ENCODE assay signal across 8 cellular contexts in genomic region chr11:67483498-67483798, GRCh38. TPM values are rescaled to one million over a fixed set of nuclear protein-coding genes. Genes with fewer than 3 reads are reported as not detected.
DNase-seq lines count a peak whose midpoint lies in the region; ATAC-seq, FAIRE-seq and TF ChIP-seq lines count a peak whose summit lies in the region.

No MANE protein-coding gene starts in this region.

- ATAC-seq in CD4-positive, alpha-beta T cell (ENCODE audit: poor library complexity) = no peak
- no peak for ATAC-seq in pancreas
- ATAC-seq in HG03439 (IDR thresholded peaks at IDR 0.05; ENCODE audit: unreplicated experiment) = no peak

- peak overlapping the region; percentile 91 for H3K4me3 Mint-ChIP-seq in CD4-positive, alpha-beta T cell
- H3K4me3 Mint-ChIP-seq in endodermal cell = peak overlapping the region; percentile 70

- peak overlapping the region; percentile 71 for H3K4me3 ChIP-seq in OCI-LY7 (ENCODE audit: low read depth, low read length, poor library complexity, severe bottlenecking)
- H3K4me3 ChIP-seq in endodermal cell (ENCODE audit: low read length) = peak overlapping the region; percentile 85
- peak overlapping the region; percentile 20 to 62 (median 48) for H3K4me3 ChIP-seq in pancreas

- H3K4me1 ChIP-seq in OCI-LY7 (ENCODE audit: insufficient read depth, low read length, poor library complexity, severe bottlenecking) (peaks cover 44% of the 10 kb centered on the region), endodermal cell (ENCODE audit: control insufficient read depth, insufficient read depth, low read length) (no peaks in the 10 kb centered on the region), pancreas (peaks cover 5 to 11% (median 11%) of the 10 kb centered on the region in 3 donors)

- 64 to 74% methylated on average over 6 to 8 of the region's 8 CpGs for WGBS in endodermal cell (ENCODE audit: insufficient coverage in 1 of 2, insufficient read length in 1 of 2), 2 experiments
- 60 to 66% methylated on average over 8 of the region's 8 CpGs for WGBS in pancreas, 2 donors

- no peaks in the 10 kb centered on the region for H3K9me2 ChIP-seq in OCI-LY7 (ENCODE audit: insufficient read depth, low read length)

- no peak overlapping the region for H3K9ac ChIP-seq in endodermal cell (ENCODE audit: extremely low read depth, low read length, poor library complexity, severe bottlenecking)

- peaks cover 46% of the 10 kb centered on the region for H3K36me3 Mint-ChIP-seq in CD4-positive, alpha-beta T cell (ENCODE audit: low read depth)
- H3K36me3 Mint-ChIP-seq in endodermal cell (ENCODE audit: low read depth) = peaks cover 9% of the 10 kb centered on the region

- H3K4me1 Mint-ChIP-seq in CD4-positive, alpha-beta T cell (ENCODE audit: low read depth) = peaks cover 59% of the 10 kb centered on the region
- H3K4me1 Mint-ChIP-seq in endodermal cell = peaks cover 3% of the 10 kb centered on the region

- H3K27me3 Mint-ChIP-seq in CD4-positive, alpha-beta T cell = no peaks in the 10 kb centered on the region
- peaks cover 24% of the 10 kb centered on the region for H3K27me3 Mint-ChIP-seq in endodermal cell (ENCODE audit: insufficient read depth)

- no peaks in the 10 kb centered on the region for H4K20me1 ChIP-seq in OCI-LY7 (ENCODE audit: insufficient read depth, low read length)

- H3K4me2 ChIP-seq in OCI-LY7 (ENCODE audit: low read length) = peak overlapping the region; percentile 95

- H3K9me3 ChIP-seq in CD4-positive, alpha-beta T cell (ENCODE audit: control insufficient read depth, low read length) = no peaks in the 10 kb centered on the region
- H3K9me3 ChIP-seq in OCI-LY7 (ENCODE audit: low read length) (no peaks in the 10 kb centered on the region), endodermal cell (ENCODE audit: control insufficient read depth, low read length) (no peaks in the 10 kb centered on the region), pancreas (no peaks in the 10 kb centered on the region)

- intact Hi-C loops in CD4-positive, alpha-beta T cell (cut with DNase I, micrococcal nuclease) = loop anchor here (1.0 to 10.0 kb wide), 4 partner anchors 23 to 199 kb away; partner anchors contain the start of genes ANKRD13D (in 1 of the 2) and CARNS1 (in 1 of the 2)
- intact Hi-C loops in OCI-LY7 (cut with micrococcal nuclease; ENCODE audit: unreplicated experiment) (loop anchor here (5.0 kb wide), 1 partner anchor 131 kb away; the partner anchor contains the start of gene POLD4), pancreas (cut with DNase I) (no loop called here)

- no peak overlapping the region for H2AFZ ChIP-seq in OCI-LY7 (ENCODE audit: low read length)

- no peak for TF ChIP-seq CTCF in CD4-positive, alpha-beta T cell (IDR thresholded peaks at IDR 0.05)
- no peak for TF ChIP-seq CTCF in OCI-LY7 (conservative IDR thresholded peaks at IDR 0.05; ENCODE audit: low read length)
- TF ChIP-seq CTCF in endodermal cell (conservative IDR thresholded peaks at IDR 0.05) = no peak
- TF ChIP-seq CTCF in pancreas (IDR thresholded peaks at IDR 0.05) = no peak

- H3K36me3 ChIP-seq in OCI-LY7 (ENCODE audit: insufficient read depth, low read length) (peaks cover 14% of the 10 kb centered on the region), endodermal cell (ENCODE audit: control insufficient read depth, insufficient read depth, low read length) (no peaks in the 10 kb centered on the region), pancreas (no peaks in the 10 kb centered on the region)

- peaks cover 28% of the 10 kb centered on the region; the same call in 1 of the 2 replicates for H3K79me2 ChIP-seq in OCI-LY7 (ENCODE audit: insufficient read depth, low read depth, low read length)

- CTCF ChIA-PET in CD4-positive, alpha-beta T cell (lab: Charles Lee) = interaction anchor here (0.8 to 1.9 kb wide), 4 partner anchors 15 to 94 kb away, joined by 3 to 8 read pairs (median 6); partner anchors contain the start of genes PPP1CA and TMEM134
- CTCF ChIA-PET in OCI-LY7 (lab: Charles Lee; ENCODE audit: unreplicated experiment) = interaction anchor here (1.0 kb wide), 1 partner anchor 97 kb away, joined by 5 read pairs; no protein-coding TSS in a partner anchor

- peak overlapping the region; percentile 90 for H3K27ac ChIP-seq in CD4-positive, alpha-beta T cell (ENCODE audit: low read depth, low read length)
- peak overlapping the region; percentile 87 for H3K27ac ChIP-seq in OCI-LY7 (ENCODE audit: low read depth, low read length, poor library complexity, severe bottlenecking)
- H3K27ac ChIP-seq in endodermal cell (ENCODE audit: low read depth, low read length) = no peak overlapping the region
- H3K27ac ChIP-seq in pancreas = peak overlapping the region in 2 of 4 donors; percentile 57 to 73

- no TSS peak for BruUV-seq in OCI-LY7 (replicated peaks; lab: Mats Ljungman, UMichigan)

- peak overlapping the region; percentile 95 for H3K27ac Mint-ChIP-seq in CD4-positive, alpha-beta T cell
- no peak overlapping the region for H3K27ac Mint-ChIP-seq in endodermal cell

- no peaks in the 10 kb centered on the region for H3K27me3 ChIP-seq in CD4-positive, alpha-beta T cell (ENCODE audit: control insufficient read depth, insufficient read depth, low read length)
- H3K27me3 ChIP-seq in endodermal cell (ENCODE audit: control insufficient read depth, insufficient read depth, low read length, poor library complexity, severe bottlenecking) (no peaks in the 10 kb centered on the region), pancreas (no peaks in the 10 kb centered on the region)

- no peaks in the 10 kb centered on the region for H3K9me3 Mint-ChIP-seq in CD4-positive, alpha-beta T cell
- H3K9me3 Mint-ChIP-seq in endodermal cell = peaks cover 3% of the 10 kb centered on the region

- FAIRE-seq in pancreas (lab: Jason Lieb, UNC) = no peak

- DNase-seq in CD4-positive, alpha-beta T cell = no peak
- DNase-seq in OCI-LY7 (ENCODE audit: low spot score) (no peak), endodermal cell (no peak), pancreas (no peak), NCI-H187 treated with DMSO at 0.1 percent for 48 hours (lab: John Stamatoyannopoulos, UW) (no peak), NOMO-1 treated with dmso at 0.1 percent for 144 hours (lab: John Stamatoyannopoulos, UW; ENCODE audit: unreplicated experiment) (no peak)
- DNase-seq in NK-92 treated with Interleukin-12 subunit alpha and Interleukin-12 subunit beta, amount 100 ng/mL, for 24 hours (lab: John Stamatoyannopoulos, UW) = no peak

- POLR2A ChIA-PET in CD4-positive, alpha-beta T cell (lab: Charles Lee) = interaction anchor here (0.6 to 5.5 kb wide), 29 partner anchors 8 to 243 kb away, joined by 3 to 110 read pairs (median 7); partner anchors contain the start of genes PITPNM1, POLD4, PPP1CA and PTPRCAP
- POLR2A ChIA-PET in OCI-LY7 (lab: Charles Lee) = interaction anchor here (1.0 to 1.8 kb wide), 5 partner anchors 12 to 80 kb away, joined by 3 to 6 read pairs (median 3); partner anchors contain the start of genes PTPRCAP and TBC1D10C

RNA-seq across cellular contexts. Expression of gene AIP, which starts 0.6 kb away (rescaled TPM):
- 100 to 1,000 TPM; 115 to 117 TPM for total RNA-seq in CD4-positive, alpha-beta T cell
- total RNA-seq in OCI-LY7 (2014; rRNA removed; shearing (Covaris generic)) = 123 and 125 TPM in 2 replicates
- 112 and 116 TPM in 2 replicates for total RNA-seq in OCI-LY7 (2022)
- 10 to 100 TPM; 27.6 to 33.8 TPM for total RNA-seq in endodermal cell
- 43.1 TPM for polyA plus RNA-seq in endodermal cell (2013, experiment 1 of 2)
- 41.1 TPM for polyA plus RNA-seq in endodermal cell (2013, experiment 2 of 2)
- total RNA-seq in pancreas = 10 to 100 TPM; 20.2 to 33.3 (median 23.6) TPM
- polyA plus RNA-seq in pancreas = 10 to 100 TPM; 45.1 to 45.8 TPM

RNA-seq across cellular contexts. Expression of gene TMEM134, which starts 14.4 kb away (rescaled TPM):
- 10 to 100 TPM; 49.9 to 52.4 TPM for total RNA-seq in CD4-positive, alpha-beta T cell
- 26.8 and 38.8 TPM in 2 replicates for total RNA-seq in OCI-LY7 (2014; rRNA removed; shearing (Covaris generic))
- 76.9 and 86.9 TPM in 2 replicates for total RNA-seq in OCI-LY7 (2022)
- total RNA-seq in endodermal cell = 10 to 100 TPM; 67.4 to 87.8 TPM
- 60.9 TPM for polyA plus RNA-seq in endodermal cell (2013, experiment 1 of 2)
- polyA plus RNA-seq in endodermal cell (2013, experiment 2 of 2) = 57.1 TPM
- total RNA-seq in pancreas = 10 to 100 TPM; 45.1 to 72.1 (median 52.4) TPM
- polyA plus RNA-seq in pancreas = 10 to 100 TPM; 90.1 to 93.4 TPM

RNA-seq across cellular contexts. Expression of gene PITPNM1, which starts 21.7 kb away (rescaled TPM):
- 10 to 100 TPM; 90.0 to 94.8 TPM for total RNA-seq in CD4-positive, alpha-beta T cell
- total RNA-seq in OCI-LY7 (2014; rRNA removed; shearing (Covaris generic)) = 37.2 and 43.5 TPM in 2 replicates
- total RNA-seq in OCI-LY7 (2022) = 45.6 and 51.3 TPM in 2 replicates
- 100 to 1,000 TPM in 1 of 2 donors, 10 to 100 TPM in 1; 94.6 to 104 TPM for total RNA-seq in endodermal cell
- polyA plus RNA-seq in endodermal cell (2013, experiment 1 of 2) = 39.0 TPM
- 38.2 TPM for polyA plus RNA-seq in endodermal cell (2013, experiment 2 of 2)
- total RNA-seq in pancreas = 10 to 100 TPM; 10.2 to 34.3 (median 20.5) TPM
- polyA plus RNA-seq in pancreas = 10 to 100 TPM; 34.4 to 35.7 TPM

RNA-seq across cellular contexts. Expression of gene CDK2AP2, which starts 24.5 kb away (rescaled TPM):
- total RNA-seq in CD4-positive, alpha-beta T cell = 10 to 100 TPM; 19.5 to 22.0 TPM
- 57.0 and 71.5 TPM in 2 replicates for total RNA-seq in OCI-LY7 (2014; rRNA removed; shearing (Covaris generic))
- total RNA-seq in OCI-LY7 (2022) (83.9 and 90.2 TPM in 2 replicates), endodermal cell (10 to 100 TPM; 30.6 to 47.6 TPM), pancreas (10 to 100 TPM; 27.1 to 41.8 (median 35.2) TPM)
- 40.4 TPM for polyA plus RNA-seq in endodermal cell (2013, experiment 1 of 2)
- 40.4 TPM for polyA plus RNA-seq in endodermal cell (2013, experiment 2 of 2)
- 10 to 100 TPM; 46.4 to 65.6 TPM for polyA plus RNA-seq in pancreas

RNA-seq across cellular contexts. Expression of gene CABP4, which starts 28.3 kb away (rescaled TPM):
- total RNA-seq in CD4-positive, alpha-beta T cell = 1 to 10 TPM; 7.5 to 8.5 TPM
- total RNA-seq in OCI-LY7 (2014; rRNA removed; shearing (Covaris generic)) = 3.0 and 3.1 TPM in 2 replicates
- total RNA-seq in OCI-LY7 (2022) = 11.5 and 11.8 TPM in 2 replicates
- total RNA-seq in endodermal cell = not detected
- not detected for polyA plus RNA-seq in endodermal cell (2013, experiment 1 of 2)
- not detected for polyA plus RNA-seq in endodermal cell (2013, experiment 2 of 2)
- total RNA-seq in pancreas = 1 to 10 TPM in 2 of 6 donors, under 1 TPM in 3, not detected in 1; 0.58 to 1.5 (median 0.88) TPM
- polyA plus RNA-seq in pancreas = 1 to 10 TPM in 1 of 2 donors, under 1 TPM in 1; 0.99 to 1.2 TPM

Comparison
In these comparisons a context has a peak if more than half of its experiments do, and no peak if none do; other contexts are left out.
1. intact Hi-C loops: an anchor here in CD4-positive, alpha-beta T cell (1.0 to 10.0 kb wide) and OCI-LY7 (5.0 kb wide); none called in pancreas.